In genomic region chr12:132438139-132438700, GRCh38 we compare ENCODE assay signal across 1 cellular context.
TF ChIP-seq lines count a peak whose summit lies in the region.

No MANE protein-coding gene starts in this region.

TF ChIP-seq in H1, 55 proteins besides CTCF, POLR2A, EP300 and RAD21:
- no peak for TF ChIP-seq ZNF274 (IDR thresholded peaks at IDR 0.05; ENCODE audit: borderline replicate concordance, extremely low read depth, low read length)
- TF ChIP-seq CBX5 (IDR thresholded peaks at IDR 0.05; ENCODE audit: low read depth, low read length) = no peak
- TF ChIP-seq MAFK (IDR thresholded peaks at IDR 0.05; ENCODE audit: low read depth, low read length) = no peak
- TF ChIP-seq GABPA (IDR thresholded peaks at IDR 0.05; ENCODE audit: borderline replicate concordance, insufficient read depth, low read length) = no peak
- TF ChIP-seq KDM1A (IDR thresholded peaks at IDR 0.05; ENCODE audit: borderline replicate concordance, low read length) = no peak
- TF ChIP-seq SIRT6 (IDR thresholded peaks at IDR 0.05; ENCODE audit: low read length) = no peak
- TF ChIP-seq TCF12 (IDR thresholded peaks at IDR 0.05; ENCODE audit: low read depth, low read length) = no peak
- TF ChIP-seq CEBPB (IDR thresholded peaks at IDR 0.05; ENCODE audit: low read depth, low read length) = no peak
- TF ChIP-seq CHD2 (IDR thresholded peaks at IDR 0.05; ENCODE audit: low read length) = no peak
- no peak for TF ChIP-seq YY1 (IDR thresholded peaks at IDR 0.05; ENCODE audit: low read depth, low read length)
- no peak for TF ChIP-seq JUN (IDR thresholded peaks at IDR 0.05; ENCODE audit: low read depth, low read length)
- no peak for TF ChIP-seq POLR2AphosphoS5 (IDR thresholded peaks at IDR 0.05; ENCODE audit: low read depth, low read length)
TF ChIP-seq in H1: peak in this region for 0.
